Comparison of ENCODE assay signal across 2 cellular contexts in genomic region chr2:211329882-211330281, GRCh38.
TF ChIP-seq lines count a peak whose summit lies in the region.

No MANE protein-coding gene starts in this region.

TF ChIP-seq in HepG2, 621 proteins besides CTCF, POLR2A, EP300 and RAD21:
- no peak for TF ChIP-seq ZUFSP (CRISPR knock-in tag; IDR thresholded peaks at IDR 0.05; ENCODE audit: borderline replicate concordance)
- TF ChIP-seq E2F5 (CRISPR knock-in tag; conservative IDR thresholded peaks at IDR 0.05), result no peak
- TF ChIP-seq ZNF143 (CRISPR knock-in tag; IDR thresholded peaks at IDR 0.05), result no peak
- no peak for TF ChIP-seq FOSL1 (CRISPR knock-in tag; IDR thresholded peaks at IDR 0.05; ENCODE audit: borderline replicate concordance)
- no peak for TF ChIP-seq ATF5 (CRISPR knock-in tag; IDR thresholded peaks at IDR 0.05; ENCODE audit: low read depth)
- no peak for TF ChIP-seq SRY (CRISPR knock-in tag; IDR thresholded peaks at IDR 0.05)
- no peak for TF ChIP-seq FOXM1 (CRISPR knock-in tag; IDR thresholded peaks at IDR 0.05)
- no peak for TF ChIP-seq ZNF773 (CRISPR knock-in tag; IDR thresholded peaks at IDR 0.05; ENCODE audit: borderline replicate concordance)
- TF ChIP-seq SP140L (CRISPR knock-in tag; IDR thresholded peaks at IDR 0.05; ENCODE audit: borderline replicate concordance), result no peak
- no peak for TF ChIP-seq FIP1L1 (IDR thresholded peaks at IDR 0.05; ENCODE audit: borderline replicate concordance, insufficient read depth, low read depth, low read length)
- TF ChIP-seq CBX2 (IDR thresholded peaks at IDR 0.05; ENCODE audit: low read depth, low read length), result no peak
- TF ChIP-seq CBX2 (CRISPR knock-in tag; IDR thresholded peaks at IDR 0.05; ENCODE audit: low read depth), result no peak
- TF ChIP-seq BCLAF1 (IDR thresholded peaks at IDR 0.05), result no peak
- no peak for TF ChIP-seq XRCC5 (optimal IDR thresholded peaks at IDR 0.05; ENCODE audit: low read length)
- no peak for TF ChIP-seq POGK (CRISPR knock-in tag; conservative IDR thresholded peaks at IDR 0.05)
- no peak for TF ChIP-seq MIER3 (CRISPR knock-in tag; IDR thresholded peaks at IDR 0.05; ENCODE audit: borderline replicate concordance)

TF ChIP-seq in H1, 55 proteins besides CTCF, POLR2A, EP300 and RAD21:
- TF ChIP-seq SUZ12 (IDR thresholded peaks at IDR 0.05; ENCODE audit: low read length) (no peak), SP2 (IDR thresholded peaks at IDR 0.05; ENCODE audit: low read length) (no peak), MAFK (IDR thresholded peaks at IDR 0.05; ENCODE audit: low read depth, low read length) (no peak), RXRA (IDR thresholded peaks at IDR 0.05; ENCODE audit: insufficient read depth, low read depth, low read length) (no peak)
TF ChIP-seq in H1: peak in this region for 0.
